ENCODE assay signal across 17 cellular contexts in genomic region chr10:110165239-110165638, GRCh38. TPM values are rescaled to one million over a fixed set of nuclear protein-coding genes. Genes with fewer than 3 reads are reported as not detected.
DNase-seq lines count a peak whose midpoint lies in the region; ATAC-seq and TF ChIP-seq lines count a peak whose summit lies in the region.
"Had no signal": no experiment of that assay in that cellular context is flagged by ENCODE, and none has a peak within 500 bp of the region (broad histone marks: within the 10 kb centered on the region; RNA-seq: fewer than 3 reads in every experiment).

No MANE protein-coding gene starts in this region.

- intact Hi-C loops in activated CD8-positive, alpha-beta T cell treated with anti-CD3 and anti-CD28 coated beads for 36 hours (cut with micrococcal nuclease) = no loop called here

- H3K36me3 Mint-ChIP-seq in activated CD8-positive, alpha-beta T cell treated with anti-CD3 and anti-CD28 coated beads for 36 hours (ENCODE audit: low read depth) = no peaks in the 10 kb centered on the region
- no peaks in the 10 kb centered on the region for H3K36me3 Mint-ChIP-seq in activated CD8-positive, alpha-beta T cell treated with anti-CD3 and anti-CD28 coated beads, Interleukin-2, amount 10 ng/mL, durations not matched to agents 7 days and 5 days (ENCODE audit: low read depth)
- no peaks in the 10 kb centered on the region for H3K36me3 Mint-ChIP-seq in endodermal cell (ENCODE audit: low read depth)
- peaks cover 9% of the 10 kb centered on the region for H3K36me3 Mint-ChIP-seq in stimulated activated effector memory CD8-positive, alpha-beta T cell treated with anti-CD3 and anti-CD28 coated beads, Interleukin-12 subunit alpha, Interleukin-12 subunit beta, amount 100 ng/mL, for 72 hours

- peaks cover 37% of the 10 kb centered on the region for H3K4me1 ChIP-seq in endodermal cell (ENCODE audit: control insufficient read depth, insufficient read depth, low read length)

- peaks cover 20% of the 10 kb centered on the region for H3K4me1 Mint-ChIP-seq in activated CD8-positive, alpha-beta T cell treated with anti-CD3 and anti-CD28 coated beads for 36 hours (ENCODE audit: low read depth)
- peaks cover 13% of the 10 kb centered on the region for H3K4me1 Mint-ChIP-seq in activated CD8-positive, alpha-beta T cell treated with anti-CD3 and anti-CD28 coated beads, Interleukin-2, amount 10 ng/mL, durations not matched to agents 7 days and 5 days (ENCODE audit: low read depth)
- peaks cover 50% of the 10 kb centered on the region for H3K4me1 Mint-ChIP-seq in endodermal cell
- peaks cover 47% of the 10 kb centered on the region for H3K4me1 Mint-ChIP-seq in stimulated activated effector memory CD8-positive, alpha-beta T cell treated with anti-CD3 and anti-CD28 coated beads, Interleukin-12 subunit alpha, Interleukin-12 subunit beta, amount 100 ng/mL, for 72 hours

- H3K27me3 Mint-ChIP-seq in activated CD8-positive, alpha-beta T cell treated with anti-CD3 and anti-CD28 coated beads for 36 hours = peaks cover 80% of the 10 kb centered on the region
- H3K27me3 Mint-ChIP-seq in activated CD8-positive, alpha-beta T cell treated with anti-CD3 and anti-CD28 coated beads, Interleukin-2, amount 10 ng/mL, durations not matched to agents 7 days and 5 days (ENCODE audit: low read depth) = peaks cover 80% of the 10 kb centered on the region
- H3K27me3 Mint-ChIP-seq in endodermal cell (ENCODE audit: insufficient read depth) = peaks cover 87% of the 10 kb centered on the region

- no peaks in the 10 kb centered on the region for H3K9me3 ChIP-seq in endodermal cell (ENCODE audit: control insufficient read depth, low read length)
- H3K9me3 ChIP-seq: MG63 had no signal

- peak; percentile 64 for DNase-seq in activated CD8-positive, alpha-beta T cell treated with anti-CD3 and anti-CD28 coated beads for 36 hours
- DNase-seq in activated CD8-positive, alpha-beta T cell treated with anti-CD3 and anti-CD28 coated beads, Interleukin-2, amount 10 ng/mL, durations not matched to agents 7 days and 5 days = no peak
- DNase-seq in stimulated activated CD4-positive, alpha-beta T cell treated with anti-CD3 and anti-CD28 coated beads, Interleukin-15, amount 100 ng/mL, for 48 hours (ENCODE audit: low read depth in 2 of 2) = peak; percentile 22 to 36
- no peak for DNase-seq in stimulated activated CD4-positive, alpha-beta T cell treated with anti-CD3 and anti-CD28 coated beads, Interleukin-4, amount 100 ng/mL, for 4 hours
- DNase-seq in endodermal cell (peak; percentile 16), NCI-H2227 treated with DMSO at 0.1 percent for 48 hours (lab: John Stamatoyannopoulos, UW) (no peak), NCI-H526 treated with DMSO at 0.1 percent for 48 hours (lab: John Stamatoyannopoulos, UW) (no peak)
- no peak for DNase-seq in stimulated activated effector memory CD8-positive, alpha-beta T cell treated with anti-CD3 and anti-CD28 coated beads, Interleukin-12 subunit alpha, Interleukin-12 subunit beta, amount 100 ng/mL, for 72 hours (ENCODE audit: low spot score in 2 of 2)
- DNase-seq: DND-41, H7, IMR-90, Karpas-422, MG63, NCI-H1092, NCI-H2081 treated with DMSO at 0.1 percent for 48 hours, NCI-H510A treated with DMSO at 0.1 percent for 48 hours had no signal

- no peaks in the 10 kb centered on the region for H3K9me3 Mint-ChIP-seq in activated CD8-positive, alpha-beta T cell treated with anti-CD3 and anti-CD28 coated beads for 36 hours
- H3K9me3 Mint-ChIP-seq in activated CD8-positive, alpha-beta T cell treated with anti-CD3 and anti-CD28 coated beads, Interleukin-2, amount 10 ng/mL, durations not matched to agents 7 days and 5 days (ENCODE audit: insufficient read depth) = no peaks in the 10 kb centered on the region
- no peaks in the 10 kb centered on the region for H3K9me3 Mint-ChIP-seq in endodermal cell
- no peaks in the 10 kb centered on the region for H3K9me3 Mint-ChIP-seq in stimulated activated effector memory CD8-positive, alpha-beta T cell treated with anti-CD3 and anti-CD28 coated beads, Interleukin-12 subunit alpha, Interleukin-12 subunit beta, amount 100 ng/mL, for 72 hours

- CTCF ChIA-PET in activated CD8-positive, alpha-beta T cell treated with anti-CD3 and anti-CD28 coated beads for 36 hours (lab: Charles Lee) = interaction anchor here (0.8 to 5.3 kb wide), 5 partner anchors 10 to 127 kb away, joined by 3 to 20 read pairs (median 3); no protein-coding TSS in a partner anchor
- CTCF ChIA-PET in activated CD8-positive, alpha-beta T cell treated with anti-CD3 and anti-CD28 coated beads, Interleukin-2, amount 10 ng/mL, durations not matched to agents 7 days and 5 days (lab: Charles Lee) = no interaction called here

- no peak overlapping the region for H3K4me3 Mint-ChIP-seq in activated CD8-positive, alpha-beta T cell treated with anti-CD3 and anti-CD28 coated beads for 36 hours
- no peak overlapping the region for H3K4me3 Mint-ChIP-seq in activated CD8-positive, alpha-beta T cell treated with anti-CD3 and anti-CD28 coated beads, Interleukin-2, amount 10 ng/mL, durations not matched to agents 7 days and 5 days
- no peak overlapping the region for H3K4me3 Mint-ChIP-seq in endodermal cell
- H3K4me3 Mint-ChIP-seq in stimulated activated effector memory CD8-positive, alpha-beta T cell treated with anti-CD3 and anti-CD28 coated beads, Interleukin-12 subunit alpha, Interleukin-12 subunit beta, amount 100 ng/mL, for 72 hours = peak overlapping the region; percentile 46

- H3K9ac ChIP-seq in endodermal cell (ENCODE audit: extremely low read depth, low read length, poor library complexity, severe bottlenecking) = no peak overlapping the region

- no peak overlapping the region for H3K27ac ChIP-seq in endodermal cell (ENCODE audit: low read depth, low read length)
- H3K27ac ChIP-seq: C4-2B had no signal

- no peak for TF ChIP-seq CTCF in activated CD8-positive, alpha-beta T cell treated with anti-CD3 and anti-CD28 coated beads for 36 hours (IDR thresholded peaks at IDR 0.05)
- no peak for TF ChIP-seq CTCF in endodermal cell (conservative IDR thresholded peaks at IDR 0.05)

- no peak overlapping the region for H3K4me3 ChIP-seq in endodermal cell (ENCODE audit: low read length)
- H3K4me3 ChIP-seq: MG63 had no signal

- H3K27ac Mint-ChIP-seq in activated CD8-positive, alpha-beta T cell treated with anti-CD3 and anti-CD28 coated beads for 36 hours = peak overlapping the region; percentile 0
- H3K27ac Mint-ChIP-seq in activated CD8-positive, alpha-beta T cell treated with anti-CD3 and anti-CD28 coated beads, Interleukin-2, amount 10 ng/mL, durations not matched to agents 7 days and 5 days = no peak overlapping the region
- no peak overlapping the region for H3K27ac Mint-ChIP-seq in endodermal cell
- no peak overlapping the region for H3K27ac Mint-ChIP-seq in stimulated activated effector memory CD8-positive, alpha-beta T cell treated with anti-CD3 and anti-CD28 coated beads, Interleukin-12 subunit alpha, Interleukin-12 subunit beta, amount 100 ng/mL, for 72 hours

- no peaks in the 10 kb centered on the region for H3K36me3 ChIP-seq in endodermal cell (ENCODE audit: control insufficient read depth, insufficient read depth, low read length)
- H3K36me3 ChIP-seq: MG63 had no signal

- ATAC-seq in activated CD8-positive, alpha-beta T cell treated with anti-CD3 and anti-CD28 coated beads for 36 hours = peak; percentile 63
- no peak for ATAC-seq in activated CD8-positive, alpha-beta T cell treated with anti-CD3 and anti-CD28 coated beads, Interleukin-2, amount 10 ng/mL, durations not matched to agents 7 days and 5 days
- ATAC-seq in stimulated activated effector memory CD8-positive, alpha-beta T cell treated with anti-CD3 and anti-CD28 coated beads, Interleukin-12 subunit alpha, Interleukin-12 subunit beta, amount 100 ng/mL, for 72 hours = peak; percentile 91

- POLR2A ChIA-PET in activated CD8-positive, alpha-beta T cell treated with anti-CD3 and anti-CD28 coated beads for 36 hours (lab: Charles Lee) = no interaction called here
- POLR2A ChIA-PET in activated CD8-positive, alpha-beta T cell treated with anti-CD3 and anti-CD28 coated beads, Interleukin-2, amount 10 ng/mL, durations not matched to agents 7 days and 5 days (lab: Charles Lee) = no interaction called here

- 89 to 90% methylated on average over 6 of the region's 6 CpGs for WGBS in endodermal cell (ENCODE audit: insufficient coverage in 1 of 2, insufficient read length in 1 of 2), 2 experiments

- H3K27me3 ChIP-seq in endodermal cell (ENCODE audit: control insufficient read depth, insufficient read depth, low read length, poor library complexity, severe bottlenecking) = peaks cover 98% of the 10 kb centered on the region

RNA-seq across cellular contexts. Expression of gene MXI1, which starts 42.2 kb away (rescaled TPM):
- total RNA-seq in activated CD8-positive, alpha-beta T cell treated with anti-CD3 and anti-CD28 coated beads for 36 hours = 10 to 100 TPM; 47.9 to 48.2 TPM
- total RNA-seq in activated CD8-positive, alpha-beta T cell treated with anti-CD3 and anti-CD28 coated beads, Interleukin-2, amount 10 ng/mL, durations not matched to agents 7 days and 5 days = 10 to 100 TPM; 11.3 to 12.3 TPM
- total RNA-seq in endodermal cell = 10 to 100 TPM; 31.3 to 55.4 TPM
- polyA plus RNA-seq in endodermal cell (2013, experiment 1 of 2) = 38.6 TPM
- 30.7 TPM for polyA plus RNA-seq in endodermal cell (2013, experiment 2 of 2)

Comparison
In these comparisons a context has a peak if more than half of its experiments do, and no peak if none do; other contexts are left out.
1. DNase-seq: peak in activated CD8-positive, alpha-beta T cell treated with anti-CD3 and anti-CD28 coated beads for 36 hours (single experiment), stimulated activated CD4-positive, alpha-beta T cell treated with anti-CD3 and anti-CD28 coated beads, Interleukin-15, amount 100 ng/mL, for 48 hours (2 of 2) and endodermal cell (single experiment); none in activated CD8-positive, alpha-beta T cell treated with anti-CD3 and anti-CD28 coated beads, Interleukin-2, amount 10 ng/mL, durations not matched to agents 7 days and 5 days (single experiment), stimulated activated CD4-positive, alpha-beta T cell treated with anti-CD3 and anti-CD28 coated beads, Interleukin-4, amount 100 ng/mL, for 4 hours (0 of 2), stimulated activated effector memory CD8-positive, alpha-beta T cell treated with anti-CD3 and anti-CD28 coated beads, Interleukin-12 subunit alpha, Interleukin-12 subunit beta, amount 100 ng/mL, for 72 hours (0 of 2), NCI-H2227 treated with DMSO at 0.1 percent for 48 hours (single experiment) and NCI-H526 treated with DMSO at 0.1 percent for 48 hours (single experiment).